8 cellular contexts compared by ENCODE assay signal in genomic region chr20:21615617-21616080, GRCh38.
DNase-seq lines count a peak whose midpoint lies in the region; ATAC-seq and TF ChIP-seq lines count a peak whose summit lies in the region.

No MANE protein-coding gene starts in this region.

- ATAC-seq in HG02623 (IDR thresholded peaks at IDR 0.05; ENCODE audit: unreplicated experiment), result peak; percentile 58
- no peak for ATAC-seq in naive thymus-derived CD8-positive, alpha-beta T cell

- POLR2A ChIA-PET in naive thymus-derived CD8-positive, alpha-beta T cell (lab: Charles Lee), result no interaction called here

- peaks cover 0 to 3% of the 10 kb centered on the region in 2 donors for H3K27me3 ChIP-seq in tibial artery

- no peak overlapping the region for H3K4me3 ChIP-seq in tibial artery

- peaks cover 13 to 68% (median 26%) of the 10 kb centered on the region in 5 donors for H3K27me3 Mint-ChIP-seq in naive thymus-derived CD8-positive, alpha-beta T cell

- no peaks in the 10 kb centered on the region for H3K9me3 ChIP-seq in tibial artery

- H3K36me3 ChIP-seq in tibial artery, result no peaks in the 10 kb centered on the region

- TF ChIP-seq CTCF in tibial artery (IDR thresholded peaks at IDR 0.05), result peak; percentile 22 to 41

- H3K4me1 ChIP-seq in tibial artery, result no peaks in the 10 kb centered on the region

- no peak overlapping the region for H3K27ac Mint-ChIP-seq in naive thymus-derived CD8-positive, alpha-beta T cell

- H3K36me3 Mint-ChIP-seq in naive thymus-derived CD8-positive, alpha-beta T cell, result peaks cover 0 to 3% (median 0%) of the 10 kb centered on the region in 3 donors

- no peaks in the 10 kb centered on the region for H3K9me3 Mint-ChIP-seq in naive thymus-derived CD8-positive, alpha-beta T cell

- H3K4me1 Mint-ChIP-seq in naive thymus-derived CD8-positive, alpha-beta T cell, result no peaks in the 10 kb centered on the region

- no peak overlapping the region for H3K4me3 Mint-ChIP-seq in naive thymus-derived CD8-positive, alpha-beta T cell

- intact Hi-C loops in tibial artery (cut with DNase I; ENCODE audit: low total_unique reads), result no loop called here

- DNase-seq in DMS79 treated with DMSO at 0.1 percent for 48 hours (lab: John Stamatoyannopoulos, UW), result peak; percentile 28
- DNase-seq in DMS79 (lab: John Stamatoyannopoulos, UW), result no peak
- DNase-seq in NCI-H226, result peak; percentile 44
- DNase-seq in activated CD4-positive, alpha-beta T cell treated with anti-CD3 and anti-CD28 coated beads, Interleukin-2, amount 50 U/mL, for 24 hours (ENCODE audit: low read depth in 1 of 2, low spot score in 1 of 2), result peak; percentile 8 to 26
- DNase-seq in epidermal melanocyte (ENCODE audit: insufficient read length, low spot score), result peak; percentile 76
- DNase-seq in naive thymus-derived CD8-positive, alpha-beta T cell, result peak in 7 of 10 donors; percentile 1 to 20 (median 12)
- DNase-seq in tibial artery, result no peak

- no peak overlapping the region for H3K27ac ChIP-seq in tibial artery

Comparison
In these comparisons a context has a peak if more than half of its experiments do, and no peak if none do; other contexts are left out.
1. DNase-seq: peak in DMS79 treated with DMSO at 0.1 percent for 48 hours (single experiment), NCI-H226 (single experiment), activated CD4-positive, alpha-beta T cell treated with anti-CD3 and anti-CD28 coated beads, Interleukin-2, amount 50 U/mL, for 24 hours (2 of 2), epidermal melanocyte (single experiment) and naive thymus-derived CD8-positive, alpha-beta T cell (7 of 10); none in DMS79 (single experiment) and tibial artery (0 of 2).